In the genomic region with DNA sequence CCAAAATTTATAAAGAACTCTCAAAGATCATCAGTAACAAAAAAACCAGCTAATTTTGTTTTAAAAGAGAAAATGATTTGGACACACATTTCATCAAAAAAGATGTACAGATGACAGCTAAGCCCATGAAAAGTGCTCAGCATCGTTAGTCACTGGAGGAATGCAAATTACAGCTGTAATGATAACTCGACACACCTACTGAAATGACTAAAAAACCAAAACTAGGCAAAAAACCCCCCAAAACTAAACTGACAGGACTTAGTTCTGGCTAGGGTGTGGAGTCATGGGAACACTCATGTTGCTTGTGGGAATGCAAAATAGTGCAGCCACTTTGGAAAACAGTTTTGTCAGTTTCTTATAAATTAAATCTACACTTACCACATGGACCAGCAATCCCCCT, we compare ENCODE assay signal across 19 cellular contexts. TPM values are rescaled to one million over a fixed set of nuclear protein-coding genes. Genes with fewer than 3 reads are reported as not detected.
"Had no signal": no experiment of that assay in that cellular context is flagged by ENCODE, and none has a peak within 500 bp of the region (broad histone marks: within the 10 kb centered on the region; RNA-seq: fewer than 3 reads in every experiment).

No MANE protein-coding gene starts in this region.

- H3K27ac Mint-ChIP-seq: activated naive CD4-positive, alpha-beta T cell treated with anti-CD3 and anti-CD28 coated beads, Interleukin-2, amount 50 U/mL, for 24 hours; naive thymus-derived CD8-positive, alpha-beta T cell had no signal

- H3K36me3 Mint-ChIP-seq: activated naive CD4-positive, alpha-beta T cell treated with anti-CD3 and anti-CD28 coated beads, Interleukin-2, amount 50 U/mL, for 24 hours; naive thymus-derived CD8-positive, alpha-beta T cell had no signal

- H3K4me1 Mint-ChIP-seq: activated naive CD4-positive, alpha-beta T cell treated with anti-CD3 and anti-CD28 coated beads, Interleukin-2, amount 50 U/mL, for 24 hours; central memory CD8-positive, alpha-beta T cell had no signal

- H3K4me1 ChIP-seq: body of pancreas, right atrium auricular region, tibial artery, vagina had no signal

- H3K4me3 Mint-ChIP-seq: activated naive CD4-positive, alpha-beta T cell treated with anti-CD3 and anti-CD28 coated beads, Interleukin-2, amount 50 U/mL, for 24 hours; central memory CD8-positive, alpha-beta T cell; naive thymus-derived CD8-positive, alpha-beta T cell had no signal

- H3K36me3 ChIP-seq: gastrocnemius medialis, neutrophil, right atrium auricular region, tibial artery, vagina had no signal

- H3K9me3 Mint-ChIP-seq: activated naive CD4-positive, alpha-beta T cell treated with anti-CD3 and anti-CD28 coated beads, Interleukin-2, amount 50 U/mL, for 24 hours; central memory CD8-positive, alpha-beta T cell; naive thymus-derived CD8-positive, alpha-beta T cell had no signal

- DNase-seq: activated CD4-positive, alpha-beta T cell treated with anti-CD3 and anti-CD28 coated beads for 48 hours; activated CD8-positive, alpha-beta memory T cell treated with anti-CD3 and anti-CD28 coated beads for 24 hours; amniotic stem cell; body of pancreas; cortex of kidney; effector CD8-positive, alpha-beta T cell; gastrocnemius medialis; islet precursor cell; mammary epithelial cell; mucosa of descending colon; naive thymus-derived CD8-positive, alpha-beta T cell; tibial artery had no signal

- H3K9me3 ChIP-seq: body of pancreas, gastrocnemius medialis, mucosa of descending colon, neutrophil, right atrium auricular region, tibial artery, vagina had no signal

- H3K4me3 ChIP-seq: body of pancreas, gastrocnemius medialis, mucosa of descending colon, right atrium auricular region, smooth muscle cell, tibial artery, vagina had no signal

- ATAC-seq: body of pancreas; gastrocnemius medialis; left lobe of liver; mucosa of descending colon; naive thymus-derived CD8-positive, alpha-beta T cell had no signal

- H3K27me3 ChIP-seq: body of pancreas, gastrocnemius medialis, neutrophil, right atrium auricular region, tibial artery, vagina had no signal

- H3K27ac ChIP-seq: body of pancreas, gastrocnemius medialis, neutrophil, right atrium auricular region, tibial artery, vagina had no signal

RNA-seq across cellular contexts. Expression of gene CNIH3, which starts 59.5 kb away (rescaled TPM):
- total RNA-seq: vagina had no signal
